ENCODE assay signal across 25 cellular contexts in genomic region chr3:69391554-69391953, GRCh38. TPM values are rescaled to one million over a fixed set of nuclear protein-coding genes. Genes with fewer than 3 reads are reported as not detected.
"Had no signal": no experiment of that assay in that cellular context is flagged by ENCODE, and none has a peak within 500 bp of the region (broad histone marks: within the 10 kb centered on the region; RNA-seq: fewer than 3 reads in every experiment).

No MANE protein-coding gene starts in this region.

- H3K36me3 ChIP-seq: SJSA1 had no signal

- H3K4me3 ChIP-seq: SJSA1 had no signal

- H3K9me3 Mint-ChIP-seq: activated CD4-positive, alpha-beta memory T cell treated with anti-CD3 and anti-CD28 coated beads for 36 hours; activated CD4-positive, alpha-beta T cell treated with anti-CD3 and anti-CD28 coated beads, Interleukin-2, amount 10 ng/mL, durations not matched to agents 7 days and 5 days; activated naive CD8-positive, alpha-beta T cell treated with anti-CD3 and anti-CD28 coated beads, Interleukin-2, amount 50 U/mL, for 24 hours; activated T-cell treated with anti-CD3 and anti-CD28 coated beads, Interleukin-2, amount 50 U/mL, for 4 hours; T-helper 1 cell treated with Interleukin-12 subunit alpha and Interleukin-12 subunit beta and Interleukin-4 antibody, amounts not matched to agents 30 μg/mL and 1 μg/mL, for 36 hours had no signal

- FAIRE-seq: astrocyte, RCC 7860 had no signal

- H3K27ac ChIP-seq: SJSA1 had no signal

- H3K36me3 Mint-ChIP-seq: activated CD4-positive, alpha-beta memory T cell treated with anti-CD3 and anti-CD28 coated beads for 36 hours; activated naive CD4-positive, alpha-beta T cell treated with anti-CD3 and anti-CD28 coated beads, Interleukin-2, amount 50 U/mL, for 72 hours; brain had no signal

- DNase-seq: activated B cell treated with CpG ODN at 0.5 μM for 24 hours; activated CD4-positive, alpha-beta memory T cell treated with anti-CD3 and anti-CD28 coated beads for 36 hours; activated CD4-positive, alpha-beta T cell treated with anti-CD3 and anti-CD28 coated beads for 1 hour; activated CD4-positive, alpha-beta T cell treated with anti-CD3 and anti-CD28 coated beads, Interleukin-2, amount 10 ng/mL, durations not matched to agents 7 days and 5 days; activated CD8-positive, alpha-beta memory T cell treated with anti-CD3 and anti-CD28 coated beads for 24 hours; activated effector memory CD4-positive, alpha-beta T cell treated with anti-CD3 and anti-CD28 coated beads, Interleukin-2, amount 50 U/mL, for 16 hours; activated naive CD4-positive, alpha-beta T cell treated with Interleukin-2 at 50 U/mL for 16 hours; activated naive CD8-positive, alpha-beta T cell treated with anti-CD3 and anti-CD28 coated beads, Interleukin-2, amount 50 U/mL, for 24 hours; activated T-cell treated with anti-CD3 and anti-CD28 coated beads, Interleukin-2, amount 50 U/mL, for 4 hours; amniotic stem cell; Karpas-422; NCI-H1105 treated with DMSO at 0.1 percent for 48 hours; NCI-H1436 treated with DMSO at 0.1 percent for 48 hours; NCI-H187; NCI-H2081; NCI-H510A treated with DMSO at 0.1 percent for 48 hours; NCI-H69; PC-3; SHP77 had no signal

- H3K9me3 ChIP-seq: SJSA1 had no signal

- ATAC-seq: activated naive CD4-positive, alpha-beta T cell treated with anti-CD3 and anti-CD28 coated beads, Interleukin-2, amount 50 U/mL, for 72 hours; activated naive CD8-positive, alpha-beta T cell treated with anti-CD3 and anti-CD28 coated beads, Interleukin-2, amount 50 U/mL, for 24 hours; activated T-cell treated with anti-CD3 and anti-CD28 coated beads, Interleukin-2, amount 50 U/mL, for 4 hours; PC-3 had no signal

- H3K4me1 ChIP-seq: SJSA1 had no signal

- H3K4me3 Mint-ChIP-seq: activated B cell treated with CpG ODN at 0.5 μM for 24 hours; activated CD4-positive, alpha-beta memory T cell treated with anti-CD3 and anti-CD28 coated beads for 36 hours; activated CD4-positive, alpha-beta T cell treated with anti-CD3 and anti-CD28 coated beads, Interleukin-2, amount 10 ng/mL, durations not matched to agents 7 days and 5 days; activated naive CD8-positive, alpha-beta T cell treated with anti-CD3 and anti-CD28 coated beads, Interleukin-2, amount 50 U/mL, for 24 hours; activated T-cell treated with anti-CD3 and anti-CD28 coated beads, Interleukin-2, amount 50 U/mL, for 4 hours; brain; T-helper 1 cell treated with Interleukin-12 subunit alpha and Interleukin-12 subunit beta and Interleukin-4 antibody, amounts not matched to agents 30 μg/mL and 1 μg/mL, for 36 hours had no signal

- H3K27me3 ChIP-seq: SJSA1 had no signal

- H3K27ac Mint-ChIP-seq: activated B cell treated with CpG ODN at 0.5 μM for 24 hours; activated CD4-positive, alpha-beta memory T cell treated with anti-CD3 and anti-CD28 coated beads for 36 hours; activated CD4-positive, alpha-beta T cell treated with anti-CD3 and anti-CD28 coated beads, Interleukin-2, amount 10 ng/mL, durations not matched to agents 7 days and 5 days; activated naive CD8-positive, alpha-beta T cell treated with anti-CD3 and anti-CD28 coated beads, Interleukin-2, amount 50 U/mL, for 24 hours; brain; T-helper 1 cell treated with Interleukin-12 subunit alpha and Interleukin-12 subunit beta and Interleukin-4 antibody, amounts not matched to agents 30 μg/mL and 1 μg/mL, for 36 hours had no signal

- H3K4me1 Mint-ChIP-seq: activated B cell treated with CpG ODN at 0.5 μM for 24 hours had no signal

RNA-seq across cellular contexts. Expression of gene FRMD4B, which starts 5.7 kb away (rescaled TPM):
- total RNA-seq: activated B cell treated with CpG ODN at 0.5 μM for 24 hours had no signal
